Comparison of ENCODE assay signal across 1 cellular context in the genomic region with DNA sequence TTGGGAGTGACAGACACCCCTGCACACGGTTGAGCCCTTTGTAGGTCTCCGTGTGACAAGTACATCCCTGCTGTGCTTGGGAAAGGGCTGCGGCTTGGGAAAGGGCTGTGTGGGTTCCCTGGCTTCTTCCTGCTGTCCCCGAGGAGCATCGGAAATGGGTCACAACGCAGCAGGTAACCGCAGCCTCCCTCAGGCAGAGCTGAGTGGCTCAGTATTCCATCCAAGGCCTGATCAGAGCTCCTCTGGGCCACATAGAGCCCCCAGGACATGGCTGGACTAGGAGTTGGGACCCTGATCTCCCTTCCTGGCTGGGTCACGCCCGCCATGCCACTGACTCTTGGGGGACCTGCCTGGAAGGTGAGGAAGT.
TF ChIP-seq lines count a peak whose summit lies in the region.

No MANE protein-coding gene starts in this region.

TF ChIP-seq in GM23338, 12 proteins besides CTCF, POLR2A, EP300 and RAD21:
- TF ChIP-seq CREB1 (CRISPR knock-in tag; IDR thresholded peaks at IDR 0.05; ENCODE audit: low read depth) = no peak
- no peak for TF ChIP-seq ZNF114 (CRISPR knock-in tag; IDR thresholded peaks at IDR 0.05)
- TF ChIP-seq STAT1 (IDR thresholded peaks at IDR 0.05; ENCODE audit: unreplicated experiment) = no peak
- no peak for TF ChIP-seq POLR2AphosphoS5 (IDR thresholded peaks at IDR 0.05; ENCODE audit: low read depth)
- TF ChIP-seq JUNB (IDR thresholded peaks at IDR 0.05; ENCODE audit: unreplicated experiment) = no peak
- TF ChIP-seq EZH2phosphoT487 (IDR thresholded peaks at IDR 0.05; ENCODE audit: unreplicated experiment) = no peak
- TF ChIP-seq NANOG (IDR thresholded peaks at IDR 0.05; ENCODE audit: borderline replicate concordance) = no peak
- TF ChIP-seq, protein P1, sequence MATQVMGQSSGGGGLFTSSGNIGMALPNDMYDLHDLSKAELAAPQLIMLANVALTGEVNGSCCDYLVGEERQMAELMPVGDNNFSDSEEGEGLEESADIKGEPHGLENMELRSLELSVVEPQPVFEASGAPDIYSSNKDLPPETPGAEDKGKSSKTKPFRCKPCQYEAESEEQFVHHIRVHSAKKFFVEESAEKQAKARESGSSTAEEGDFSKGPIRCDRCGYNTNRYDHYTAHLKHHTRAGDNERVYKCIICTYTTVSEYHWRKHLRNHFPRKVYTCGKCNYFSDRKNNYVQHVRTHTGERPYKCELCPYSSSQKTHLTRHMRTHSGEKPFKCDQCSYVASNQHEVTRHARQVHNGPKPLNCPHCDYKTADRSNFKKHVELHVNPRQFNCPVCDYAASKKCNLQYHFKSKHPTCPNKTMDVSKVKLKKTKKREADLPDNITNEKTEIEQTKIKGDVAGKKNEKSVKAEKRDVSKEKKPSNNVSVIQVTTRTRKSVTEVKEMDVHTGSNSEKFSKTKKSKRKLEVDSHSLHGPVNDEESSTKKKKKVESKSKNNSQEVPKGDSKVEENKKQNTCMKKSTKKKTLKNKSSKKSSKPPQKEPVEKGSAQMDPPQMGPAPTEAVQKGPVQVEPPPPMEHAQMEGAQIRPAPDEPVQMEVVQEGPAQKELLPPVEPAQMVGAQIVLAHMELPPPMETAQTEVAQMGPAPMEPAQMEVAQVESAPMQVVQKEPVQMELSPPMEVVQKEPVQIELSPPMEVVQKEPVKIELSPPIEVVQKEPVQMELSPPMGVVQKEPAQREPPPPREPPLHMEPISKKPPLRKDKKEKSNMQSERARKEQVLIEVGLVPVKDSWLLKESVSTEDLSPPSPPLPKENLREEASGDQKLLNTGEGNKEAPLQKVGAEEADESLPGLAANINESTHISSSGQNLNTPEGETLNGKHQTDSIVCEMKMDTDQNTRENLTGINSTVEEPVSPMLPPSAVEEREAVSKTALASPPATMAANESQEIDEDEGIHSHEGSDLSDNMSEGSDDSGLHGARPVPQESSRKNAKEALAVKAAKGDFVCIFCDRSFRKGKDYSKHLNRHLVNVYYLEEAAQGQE (IDR thresholded peaks at IDR 0.05; ENCODE audit: unreplicated experiment) = no peak
- TF ChIP-seq, protein P2, sequence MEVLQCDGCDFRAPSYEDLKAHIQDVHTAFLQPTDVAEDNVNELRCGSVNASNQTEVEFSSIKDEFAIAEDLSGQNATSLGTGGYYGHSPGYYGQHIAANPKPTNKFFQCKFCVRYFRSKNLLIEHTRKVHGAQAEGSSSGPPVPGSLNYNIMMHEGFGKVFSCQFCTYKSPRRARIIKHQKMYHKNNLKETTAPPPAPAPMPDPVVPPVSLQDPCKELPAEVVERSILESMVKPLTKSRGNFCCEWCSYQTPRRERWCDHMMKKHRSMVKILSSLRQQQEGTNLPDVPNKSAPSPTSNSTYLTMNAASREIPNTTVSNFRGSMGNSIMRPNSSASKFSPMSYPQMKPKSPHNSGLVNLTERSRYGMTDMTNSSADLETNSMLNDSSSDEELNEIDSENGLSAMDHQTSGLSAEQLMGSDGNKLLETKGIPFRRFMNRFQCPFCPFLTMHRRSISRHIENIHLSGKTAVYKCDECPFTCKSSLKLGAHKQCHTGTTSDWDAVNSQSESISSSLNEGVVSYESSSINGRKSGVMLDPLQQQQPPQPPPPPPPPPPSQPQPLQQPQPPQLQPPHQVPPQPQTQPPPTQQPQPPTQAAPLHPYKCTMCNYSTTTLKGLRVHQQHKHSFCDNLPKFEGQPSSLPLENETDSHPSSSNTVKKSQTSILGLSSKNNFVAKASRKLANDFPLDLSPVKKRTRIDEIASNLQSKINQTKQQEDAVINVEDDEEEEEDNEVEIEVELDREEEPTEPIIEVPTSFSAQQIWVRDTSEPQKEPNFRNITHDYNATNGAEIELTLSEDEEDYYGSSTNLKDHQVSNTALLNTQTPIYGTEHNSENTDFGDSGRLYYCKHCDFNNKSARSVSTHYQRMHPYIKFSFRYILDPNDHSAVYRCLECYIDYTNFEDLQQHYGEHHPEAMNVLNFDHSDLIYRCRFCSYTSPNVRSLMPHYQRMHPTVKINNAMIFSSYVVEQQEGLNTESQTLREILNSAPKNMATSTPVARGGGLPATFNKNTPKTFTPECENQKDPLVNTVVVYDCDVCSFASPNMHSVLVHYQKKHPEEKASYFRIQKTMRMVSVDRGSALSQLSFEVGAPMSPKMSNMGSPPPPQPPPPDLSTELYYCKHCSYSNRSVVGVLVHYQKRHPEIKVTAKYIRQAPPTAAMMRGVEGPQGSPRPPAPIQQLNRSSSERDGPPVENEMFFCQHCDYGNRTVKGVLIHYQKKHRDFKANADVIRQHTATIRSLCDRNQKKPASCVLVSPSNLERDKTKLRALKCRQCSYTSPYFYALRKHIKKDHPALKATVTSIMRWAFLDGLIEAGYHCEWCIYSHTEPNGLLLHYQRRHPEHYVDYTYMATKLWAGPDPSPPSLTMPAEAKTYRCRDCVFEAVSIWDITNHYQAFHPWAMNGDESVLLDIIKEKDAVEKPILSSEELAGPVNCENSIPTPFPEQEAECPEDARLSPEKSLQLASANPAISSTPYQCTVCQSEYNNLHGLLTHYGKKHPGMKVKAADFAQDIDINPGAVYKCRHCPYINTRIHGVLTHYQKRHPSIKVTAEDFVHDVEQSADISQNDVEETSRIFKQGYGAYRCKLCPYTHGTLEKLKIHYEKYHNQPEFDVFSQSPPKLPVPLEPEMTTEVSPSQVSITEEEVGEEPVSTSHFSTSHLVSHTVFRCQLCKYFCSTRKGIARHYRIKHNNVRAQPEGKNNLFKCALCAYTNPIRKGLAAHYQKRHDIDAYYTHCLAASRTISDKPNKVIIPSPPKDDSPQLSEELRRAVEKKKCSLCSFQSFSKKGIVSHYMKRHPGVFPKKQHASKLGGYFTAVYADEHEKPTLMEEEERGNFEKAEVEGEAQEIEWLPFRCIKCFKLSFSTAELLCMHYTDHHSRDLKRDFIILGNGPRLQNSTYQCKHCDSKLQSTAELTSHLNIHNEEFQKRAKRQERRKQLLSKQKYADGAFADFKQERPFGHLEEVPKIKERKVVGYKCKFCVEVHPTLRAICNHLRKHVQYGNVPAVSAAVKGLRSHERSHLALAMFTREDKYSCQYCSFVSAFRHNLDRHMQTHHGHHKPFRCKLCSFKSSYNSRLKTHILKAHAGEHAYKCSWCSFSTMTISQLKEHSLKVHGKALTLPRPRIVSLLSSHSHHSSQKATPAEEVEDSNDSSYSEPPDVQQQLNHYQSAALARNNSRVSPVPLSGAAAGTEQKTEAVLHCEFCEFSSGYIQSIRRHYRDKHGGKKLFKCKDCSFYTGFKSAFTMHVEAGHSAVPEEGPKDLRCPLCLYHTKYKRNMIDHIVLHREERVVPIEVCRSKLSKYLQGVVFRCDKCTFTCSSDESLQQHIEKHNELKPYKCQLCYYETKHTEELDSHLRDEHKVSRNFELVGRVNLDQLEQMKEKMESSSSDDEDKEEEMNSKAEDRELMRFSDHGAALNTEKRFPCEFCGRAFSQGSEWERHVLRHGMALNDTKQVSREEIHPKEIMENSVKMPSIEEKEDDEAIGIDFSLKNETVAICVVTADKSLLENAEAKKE (CRISPR knock-in tag; IDR thresholded peaks at IDR 0.05) = no peak
- TF ChIP-seq EZH2 (IDR thresholded peaks at IDR 0.05; ENCODE audit: low read depth, unreplicated experiment) = no peak
- no peak for TF ChIP-seq ZNF331 (CRISPR knock-in tag; IDR thresholded peaks at IDR 0.05; ENCODE audit: low read depth)
- TF ChIP-seq, protein P3, sequence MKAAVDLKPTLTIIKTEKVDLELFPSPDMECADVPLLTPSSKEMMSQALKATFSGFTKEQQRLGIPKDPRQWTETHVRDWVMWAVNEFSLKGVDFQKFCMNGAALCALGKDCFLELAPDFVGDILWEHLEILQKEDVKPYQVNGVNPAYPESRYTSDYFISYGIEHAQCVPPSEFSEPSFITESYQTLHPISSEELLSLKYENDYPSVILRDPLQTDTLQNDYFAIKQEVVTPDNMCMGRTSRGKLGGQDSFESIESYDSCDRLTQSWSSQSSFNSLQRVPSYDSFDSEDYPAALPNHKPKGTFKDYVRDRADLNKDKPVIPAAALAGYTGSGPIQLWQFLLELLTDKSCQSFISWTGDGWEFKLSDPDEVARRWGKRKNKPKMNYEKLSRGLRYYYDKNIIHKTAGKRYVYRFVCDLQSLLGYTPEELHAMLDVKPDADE (IDR thresholded peaks at IDR 0.05) = no peak
